18 cellular contexts compared by ENCODE assay signal in genomic region chrX:19627081-19627480, GRCh38.
DNase-seq lines count a peak whose midpoint lies in the region; ATAC-seq and TF ChIP-seq lines count a peak whose summit lies in the region.
"Had no signal": no experiment of that assay in that cellular context is flagged by ENCODE, and none has a peak within 500 bp of the region (broad histone marks: within the 10 kb centered on the region; RNA-seq: fewer than 3 reads in every experiment).

No MANE protein-coding gene starts in this region.

- peaks cover 6 to 29% of the 10 kb centered on the region in 2 experiments; a peak in 3 of 4 replicates for H3K79me1 ChIP-seq in IMR-90 (ENCODE audit: low read depth in 1 of 2, low read length in 2 of 2)

- H4K20me1 ChIP-seq in IMR-90 (ENCODE audit: insufficient read depth, low read length) = no peaks in the 10 kb centered on the region; the same call in 1 of the 2 replicates

- H3K4me3 Mint-ChIP-seq in immature natural killer cell = no peak overlapping the region
- H3K4me3 Mint-ChIP-seq: activated naive CD8-positive, alpha-beta T cell treated with anti-CD3 and anti-CD28 coated beads, Interleukin-2, amount 10 ng/mL, durations not matched to agents 7 days and 5 days; dendritic cell treated with granulocyte-macrophage colony-stimulating factor and Interleukin-4, amounts not matched to agents 40 ng/mL and 50 ng/mL, for 4 days; stimulated activated memory B cell treated with anti-CD40 and anti-IgM and Interleukin-4, amounts not matched to agents 10 μg/mL and 1 μg/mL and 100 μg/mL, for 72 hours had no signal

- intact Hi-C loops in IMR-90 (cut with micrococcal nuclease) = no loop called here

- H2BK20ac ChIP-seq in IMR-90 (ENCODE audit: low read depth, low read length) = no peak overlapping the region

- BruUV-seq in IMR-90 (replicated peaks; lab: Mats Ljungman, UMichigan) = no TSS peak

- no peak overlapping the region for H4K8ac ChIP-seq in IMR-90 (ENCODE audit: low read depth in 2 of 2, low read length in 2 of 2)

- H2AK5ac ChIP-seq in IMR-90 (ENCODE audit: low read depth, low read length) = no peak overlapping the region

- no peaks in the 10 kb centered on the region for H3K9me3 Mint-ChIP-seq in immature natural killer cell
- H3K9me3 Mint-ChIP-seq: activated naive CD8-positive, alpha-beta T cell treated with anti-CD3 and anti-CD28 coated beads, Interleukin-2, amount 10 ng/mL, durations not matched to agents 7 days and 5 days; dendritic cell treated with granulocyte-macrophage colony-stimulating factor and Interleukin-4, amounts not matched to agents 40 ng/mL and 50 ng/mL, for 4 days; stimulated activated memory B cell treated with anti-CD40 and anti-IgM and Interleukin-4, amounts not matched to agents 10 μg/mL and 1 μg/mL and 100 μg/mL, for 72 hours had no signal

- 0 out of 2 replicates have a peak overlapping the region, but pooled peaks have one; percentile 28 for H3K14ac ChIP-seq in IMR-90 (replicated peaks; ENCODE audit: low read depth, low read length)

- no peak overlapping the region for H2BK120ac ChIP-seq in IMR-90 (ENCODE audit: low read depth, low read length)

- H3K27me3 ChIP-seq in IMR-90 (ENCODE audit: control insufficient read depth, insufficient read depth, low read length) = no peaks in the 10 kb centered on the region; the same call in 1 of the 2 replicates
- no peaks in the 10 kb centered on the region for H3K27me3 ChIP-seq in effector memory CD4-positive, alpha-beta T cell (replicated peaks; ENCODE audit: control insufficient read depth, insufficient read depth, low read length, poor library complexity, severe bottlenecking)

- ATAC-seq in IMR-90 (ENCODE audit: low read depth) (no peak), GM21576 (IDR thresholded peaks at IDR 0.05; ENCODE audit: unreplicated experiment) (no peak), HG02798 (IDR thresholded peaks at IDR 0.05; ENCODE audit: poor library complexity, unreplicated experiment) (no peak)
- ATAC-seq: HepG2; Panc1; stimulated activated memory B cell treated with anti-CD40 and anti-IgM and Interleukin-4, amounts not matched to agents 10 μg/mL and 1 μg/mL and 100 μg/mL, for 72 hours had no signal

- no peak overlapping the region for H4K91ac ChIP-seq in IMR-90 (ENCODE audit: insufficient read depth, low read depth, low read length)

- POLR2A ChIA-PET in IMR-90 (lab: Charles Lee; ENCODE audit: unreplicated experiment) = no interaction called here

- no peak overlapping the region for H2BK5ac ChIP-seq in IMR-90 (ENCODE audit: low read depth, low read length, poor library complexity, severe bottlenecking)

- DNase-seq in AG10803 (ENCODE audit: low read depth) = peak; percentile 52
- no peak for DNase-seq in IMR-90
- DNase-seq in effector memory CD4-positive, alpha-beta T cell = no peak
- peak in 52 of 56 donors; percentile 2 to 77 (median 45) for DNase-seq in nucleus accumbens (lab: John Stamatoyannopoulos, UW)
- DNase-seq in NCI-H524 treated with DMSO at 0.1 percent for 48 hours (lab: John Stamatoyannopoulos, UW) = no peak
- DNase-seq in immature natural killer cell = no peak
- DNase-seq: activated naive CD8-positive, alpha-beta T cell treated with anti-CD3 and anti-CD28 coated beads, Interleukin-2, amount 10 ng/mL, durations not matched to agents 7 days and 5 days; DND-41; mucosa of descending colon; NCI-H1105; NCI-H510A; stimulated activated CD4-positive, alpha-beta T cell treated with anti-CD3 and anti-CD28 coated beads, Interleukin-4, amount 100 ng/mL, for 1 hour had no signal

- WGBS in IMR-90 (ENCODE audit: extremely low coverage in 2 of 2, insufficient read length in 1 of 2), 2 experiments = no CpG with 5 or more reads among the region's 5 CpGs

- peaks cover 74 to 87% of the 10 kb centered on the region in 2 donors for H3K4me1 Mint-ChIP-seq in immature natural killer cell

- dilution Hi-C loops in IMR-90 (cut with HindIII; ENCODE audit: low sequenced_read_pairs, unreplicated experiment) = no loop called here

- peak; percentile 29; the same call in 1 of the 2 replicates for TF ChIP-seq CTCF in AG10803 (conservative IDR thresholded peaks at IDR 0.05; ENCODE audit: low read length)
- no peak for TF ChIP-seq CTCF in IMR-90 (conservative IDR thresholded peaks at IDR 0.05; ENCODE audit: low read depth, low read length)

- no peaks in the 10 kb centered on the region for H3K36me3 ChIP-seq in IMR-90 (ENCODE audit: control insufficient read depth, insufficient read depth, low read length)
- no peaks in the 10 kb centered on the region for H3K36me3 ChIP-seq in effector memory CD4-positive, alpha-beta T cell (ENCODE audit: control insufficient read depth, insufficient read depth, low read length)

- H4K5ac ChIP-seq in IMR-90 (ENCODE audit: low read depth, low read length) = no peak overlapping the region

- H2BK15ac ChIP-seq in IMR-90 (ENCODE audit: low read depth, low read length) = no peak overlapping the region

- H3K9ac ChIP-seq in IMR-90 (ENCODE audit: low read depth, low read length) = no peak overlapping the region

- H3K9me1 ChIP-seq in IMR-90 (ENCODE audit: insufficient read depth, low read length) = no peaks in the 10 kb centered on the region

- no peak overlapping the region for H2AFZ ChIP-seq in IMR-90 (replicated peaks; ENCODE audit: low read length, poor library complexity)

- CTCF ChIA-PET in IMR-90 (lab: Yijun Ruan, JAX) = interaction anchor here (1.0 kb wide), 1 partner anchor 33 kb away, joined by 3 read pairs; no protein-coding TSS in a partner anchor

- in situ Hi-C loops in IMR-90 (cut with MboI; ENCODE audit: low sequenced_read_pairs) = no loop called here

- H3K4me2 ChIP-seq in IMR-90 (ENCODE audit: low read depth, low read length) = no peak overlapping the region

- no peak for TF ChIP-seq POLR2A in IMR-90 (IDR thresholded peaks at IDR 0.05; ENCODE audit: low read depth, low read length)

- no peak overlapping the region for H3K56ac ChIP-seq in IMR-90 (ENCODE audit: extremely low read depth, insufficient read depth, low read length)

- H3K27ac ChIP-seq in IMR-90 (ENCODE audit: insufficient read depth, low read length) = no peak overlapping the region
- peak overlapping the region; percentile 7 for H3K27ac ChIP-seq in effector memory CD4-positive, alpha-beta T cell (ENCODE audit: insufficient read depth, low read length, poor library complexity, severe bottlenecking)

- peaks cover 11% of the 10 kb centered on the region for H3K4me1 ChIP-seq in IMR-90 (ENCODE audit: control insufficient read depth, insufficient read depth, low read length)
- peaks cover 16% of the 10 kb centered on the region for H3K4me1 ChIP-seq in effector memory CD4-positive, alpha-beta T cell (ENCODE audit: control insufficient read depth, insufficient read depth, low read length, poor library complexity, severe bottlenecking)

- no peak overlapping the region for H3K23ac ChIP-seq in IMR-90 (ENCODE audit: low read depth, low read length)

- no peak overlapping the region for H3K4ac ChIP-seq in IMR-90 (ENCODE audit: low read depth, low read length)

- no peaks in the 10 kb centered on the region for H3K9me3 ChIP-seq in IMR-90 (ENCODE audit: control insufficient read depth, insufficient read depth, low read length)
- H3K9me3 ChIP-seq in effector memory CD4-positive, alpha-beta T cell (ENCODE audit: control insufficient read depth, low read length) = no peaks in the 10 kb centered on the region
- H3K9me3 ChIP-seq: mucosa of descending colon had no signal

- H3K27me3 Mint-ChIP-seq in immature natural killer cell (ENCODE audit: low read depth in 3 of 3) = peaks cover 4 to 13% (median 12%) of the 10 kb centered on the region in 3 donors
- H3K27me3 Mint-ChIP-seq: activated naive CD8-positive, alpha-beta T cell treated with anti-CD3 and anti-CD28 coated beads, Interleukin-2, amount 10 ng/mL, durations not matched to agents 7 days and 5 days; dendritic cell treated with granulocyte-macrophage colony-stimulating factor and Interleukin-4, amounts not matched to agents 40 ng/mL and 50 ng/mL, for 4 days; stimulated activated memory B cell treated with anti-CD40 and anti-IgM and Interleukin-4, amounts not matched to agents 10 μg/mL and 1 μg/mL and 100 μg/mL, for 72 hours had no signal

- no peak overlapping the region for H2AK9ac ChIP-seq in IMR-90 (replicated peaks; ENCODE audit: low read depth, low read length, poor library complexity)

- H3K36me3 Mint-ChIP-seq in immature natural killer cell = no peaks in the 10 kb centered on the region

- H3K18ac ChIP-seq in IMR-90 (ENCODE audit: low read depth, low read length) = no peak overlapping the region

- H3K27ac Mint-ChIP-seq in immature natural killer cell = peak overlapping the region in 3 of 6 donors; percentile 50 to 77 (median 58)
- H3K27ac Mint-ChIP-seq: activated naive CD8-positive, alpha-beta T cell treated with anti-CD3 and anti-CD28 coated beads, Interleukin-2, amount 10 ng/mL, durations not matched to agents 7 days and 5 days; dendritic cell treated with granulocyte-macrophage colony-stimulating factor and Interleukin-4, amounts not matched to agents 40 ng/mL and 50 ng/mL, for 4 days; stimulated activated memory B cell treated with anti-CD40 and anti-IgM and Interleukin-4, amounts not matched to agents 10 μg/mL and 1 μg/mL and 100 μg/mL, for 72 hours had no signal

- TF ChIP-seq RAD21 in IMR-90 (IDR thresholded peaks at IDR 0.05; ENCODE audit: low read length) = no peak

- no peak overlapping the region for H3K4me3 ChIP-seq in AG10803 (ENCODE audit: low read length)
- no peak overlapping the region for H3K4me3 ChIP-seq in IMR-90 (ENCODE audit: insufficient read depth, low read depth, low read length)
- H3K4me3 ChIP-seq in effector memory CD4-positive, alpha-beta T cell (ENCODE audit: insufficient read depth, low read depth, low read length, poor library complexity, severe bottlenecking) = no peak overlapping the region
- H3K4me3 ChIP-seq: mucosa of descending colon had no signal

TF ChIP-seq in IMR-90, 13 proteins besides CTCF, POLR2A, EP300 and RAD21 (continues in another document):
- TF ChIP-seq CEBPB (IDR thresholded peaks at IDR 0.05; ENCODE audit: low read depth, low read length) = no peak
- no peak for TF ChIP-seq MAFK (IDR thresholded peaks at IDR 0.05; ENCODE audit: low read depth, low read length)
- no peak for TF ChIP-seq RFX5 (IDR thresholded peaks at IDR 0.05; ENCODE audit: low read depth, low read length)
- TF ChIP-seq FOS (IDR thresholded peaks at IDR 0.05; ENCODE audit: low read depth, low read length) = no peak
- no peak for TF ChIP-seq MAZ (IDR thresholded peaks at IDR 0.05; ENCODE audit: borderline replicate concordance, low read depth, low read length)
- no peak for TF ChIP-seq SMC3 (IDR thresholded peaks at IDR 0.05; ENCODE audit: low read depth, low read length)
- TF ChIP-seq NFE2L2 (IDR thresholded peaks at IDR 0.05; ENCODE audit: low read depth, low read length) = no peak
- no peak for TF ChIP-seq RCOR1 (IDR thresholded peaks at IDR 0.05; ENCODE audit: insufficient replicate concordance, low read length)
- no peak for TF ChIP-seq MXI1 (IDR thresholded peaks at IDR 0.05; ENCODE audit: borderline replicate concordance, low read depth, low read length)
- no peak for TF ChIP-seq CHD1 (IDR thresholded peaks at IDR 0.05; ENCODE audit: low read depth, low read length)

Comparison
In these comparisons a context has a peak if more than half of its experiments do, and no peak if none do; other contexts are left out.
1. DNase-seq: peak in AG10803 (single experiment) and nucleus accumbens (52 of 56); none in IMR-90 (single experiment), effector memory CD4-positive, alpha-beta T cell (0 of 3), NCI-H524 treated with DMSO at 0.1 percent for 48 hours (single experiment) and immature natural killer cell (0 of 3).